Comparison of ENCODE assay signal across 1 cellular context in genomic region chr17:81466564-81467472, GRCh38.
TF ChIP-seq lines count a peak whose summit lies in the region.

No MANE protein-coding gene starts in this region.

TF ChIP-seq in GM23338, 12 proteins besides CTCF, POLR2A, EP300 and RAD21:
- TF ChIP-seq REST (IDR thresholded peaks at IDR 0.05; ENCODE audit: unreplicated experiment): no peak
- TF ChIP-seq ZNF462 (CRISPR knock-in tag; IDR thresholded peaks at IDR 0.05): no peak
- no peak for TF ChIP-seq ZNF114 (CRISPR knock-in tag; IDR thresholded peaks at IDR 0.05)
- TF ChIP-seq ETS1 (IDR thresholded peaks at IDR 0.05): no peak
- no peak for TF ChIP-seq CREB1 (CRISPR knock-in tag; IDR thresholded peaks at IDR 0.05; ENCODE audit: low read depth)
- TF ChIP-seq EZH2phosphoT487 (IDR thresholded peaks at IDR 0.05; ENCODE audit: unreplicated experiment): no peak
- no peak for TF ChIP-seq JUNB (IDR thresholded peaks at IDR 0.05; ENCODE audit: unreplicated experiment)
- TF ChIP-seq STAT1 (IDR thresholded peaks at IDR 0.05; ENCODE audit: unreplicated experiment): no peak
- TF ChIP-seq NANOG (IDR thresholded peaks at IDR 0.05; ENCODE audit: borderline replicate concordance): no peak
- TF ChIP-seq EZH2 (IDR thresholded peaks at IDR 0.05; ENCODE audit: low read depth, unreplicated experiment): no peak
- TF ChIP-seq POLR2AphosphoS5 (IDR thresholded peaks at IDR 0.05; ENCODE audit: low read depth): no peak
- no peak for TF ChIP-seq ZNF331 (CRISPR knock-in tag; IDR thresholded peaks at IDR 0.05; ENCODE audit: low read depth)
